ENCODE assay signal across 25 cellular contexts in genomic region chr4:156217236-156217635, GRCh38.
"Had no signal": no experiment of that assay in that cellular context is flagged by ENCODE, and none has a peak within 500 bp of the region (broad histone marks: within the 10 kb centered on the region; RNA-seq: fewer than 3 reads in every experiment).

No MANE protein-coding gene starts in this region.

- H3K4me2 ChIP-seq: hepatocyte had no signal

- DNase-seq: cerebellar nuclear complex; colonic mucosa; cortex of kidney; effector CD8-positive, alpha-beta T cell; effector memory CD8-positive, alpha-beta T cell; endodermal cell; foreskin fibroblast; foreskin melanocyte; heart left ventricle; hypothalamus; immature natural killer cell; islet precursor cell; kidney; kidney glomerular epithelial cell; left lung; left ventricle myocardium superior; lower lobe of right lung; mesenchymal stem cell; mucosa of descending colon; naive B cell; naive thymus-derived CD8-positive, alpha-beta T cell had no signal

- H3K27ac ChIP-seq: colonic mucosa, esophagus muscularis mucosa, gastroesophageal sphincter, heart left ventricle, hepatocyte, left lung, lower lobe of right lung had no signal

- H3K4me3 ChIP-seq: colonic mucosa, esophagus muscularis mucosa, gastroesophageal sphincter, heart left ventricle, hepatocyte, left lung, lower lobe of right lung, mucosa of descending colon had no signal

- H3K9me3 ChIP-seq: colonic mucosa, gastroesophageal sphincter, lower lobe of right lung, mucosa of descending colon had no signal

- H3K36me3 ChIP-seq: colonic mucosa, esophagus muscularis mucosa, gastroesophageal sphincter, heart left ventricle, left lung, lower lobe of right lung had no signal

- H3K27me3 ChIP-seq: colonic mucosa, esophagus muscularis mucosa, gastroesophageal sphincter, heart left ventricle, hepatocyte, left lung had no signal

- ATAC-seq: effector memory CD8-positive, alpha-beta T cell; gastroesophageal sphincter; heart left ventricle; left lung; left ventricle myocardium superior; lower lobe of right lung; mucosa of descending colon; naive thymus-derived CD8-positive, alpha-beta T cell had no signal

- H3K4me1 ChIP-seq: colonic mucosa, heart left ventricle, left lung, lower lobe of right lung had no signal

- H3K79me2 ChIP-seq: hepatocyte had no signal

- H2AFZ ChIP-seq: hepatocyte had no signal

- FAIRE-seq: endometrium, kidney had no signal
